In genomic region chr13:36371185-36371584, GRCh38 we compare ENCODE assay signal across 6 cellular contexts. TPM values are rescaled to one million over a fixed set of nuclear protein-coding genes. Genes with fewer than 3 reads are reported as not detected.
"Had no signal": no experiment of that assay in that cellular context is flagged by ENCODE, and none has a peak within 500 bp of the region (broad histone marks: within the 10 kb centered on the region; RNA-seq: fewer than 3 reads in every experiment).

No MANE protein-coding gene starts in this region.

- H3K4me3 Mint-ChIP-seq: GM23338, H9 had no signal

- ATAC-seq: GM23338, K562 had no signal

- H3K27ac Mint-ChIP-seq: GM23338, H9 had no signal

- DNase-seq: H9, HCEC 1CT, IMR-90 had no signal

- H3K4me3 ChIP-seq: GM23338, K562 had no signal

RNA-seq across cellular contexts. Expression of gene SPART, which starts 25.0 kb away (rescaled TPM):
- total RNA-seq: HT-29 had no signal
